ENCODE assay signal across 28 cellular contexts in the genomic region with DNA sequence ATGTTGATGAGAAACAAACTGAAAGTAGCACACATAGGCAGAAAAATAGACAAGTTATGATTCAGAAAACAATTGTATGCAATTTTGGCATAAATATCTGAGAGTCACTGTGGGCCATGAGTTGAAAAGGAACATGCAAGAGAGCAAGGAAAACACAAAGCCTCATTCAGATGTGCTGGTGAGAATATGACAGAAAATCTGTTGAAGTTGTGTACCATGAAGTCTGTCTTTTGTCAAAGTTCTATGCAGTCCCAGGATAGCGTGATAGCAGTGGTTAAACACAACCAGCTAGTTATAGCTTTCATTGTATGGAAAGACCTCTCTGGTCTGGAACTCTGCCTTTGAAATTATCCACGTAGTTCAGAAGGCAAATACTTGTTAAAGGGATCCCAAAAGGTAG. TPM values are rescaled to one million over a fixed set of nuclear protein-coding genes. Genes with fewer than 3 reads are reported as not detected.
DNase-seq lines count a peak whose midpoint lies in the region; ATAC-seq lines count a peak whose summit lies in the region.
"Had no signal": no experiment of that assay in that cellular context is flagged by ENCODE, and none has a peak within 500 bp of the region (broad histone marks: within the 10 kb centered on the region; RNA-seq: fewer than 3 reads in every experiment).

No MANE protein-coding gene starts in this region.

- no peaks in the 10 kb centered on the region for H3K27me3 Mint-ChIP-seq in activated T-cell treated with anti-CD3 and anti-CD28 coated beads, Interleukin-2, amount 50 U/mL, for 72 hours (ENCODE audit: low read depth)
- H3K27me3 Mint-ChIP-seq in stimulated activated memory B cell treated with anti-CD40 and anti-IgM and Interleukin-4, amounts not matched to agents 10 μg/mL and 1 μg/mL and 100 μg/mL, for 72 hours, result no peaks in the 10 kb centered on the region
- no peaks in the 10 kb centered on the region for H3K27me3 Mint-ChIP-seq in activated T-helper 1 cell treated with anti-CD3 and anti-CD28 coated beads, Interleukin-12 subunit alpha, Interleukin-12 subunit beta, Interleukin-2, Interleukin-4 antibody, amounts not matched to agents 30 ng/mL and 10 ng/mL and 1 ng/mL, durations not matched to agents 14 hours and 24 hours and 36 hours (ENCODE audit: insufficient read depth)
- H3K27me3 Mint-ChIP-seq: activated CD4-positive, alpha-beta memory T cell treated with anti-CD3 and anti-CD28 coated beads for 36 hours; activated naive CD4-positive, alpha-beta T cell treated with anti-CD3 and anti-CD28 coated beads, Interleukin-2, amount 50 U/mL, for 24 hours; stimulated activated naive B cell treated with anti-CD40 and anti-IgM and Interleukin-4, amounts not matched to agents 10 μg/mL and 1 μg/mL and 100 μg/mL, for 72 hours had no signal

- DNase-seq in activated T-cell treated with anti-CD3 and anti-CD28 coated beads, Interleukin-2, amount 50 U/mL, for 72 hours, result no peak
- DNase-seq in activated T-cell treated with anti-CD3 and anti-CD28 coated beads for 4 hours (no peak), RPMI7951 (ENCODE audit: low read depth) (peak; percentile 22), foreskin melanocyte (peak; percentile 93), amniotic stem cell (lab: John Stamatoyannopoulos, UW) (no peak)
- no peak for DNase-seq in activated T-helper 1 cell treated with anti-CD3 and anti-CD28 coated beads, Interleukin-12 subunit alpha, Interleukin-12 subunit beta, Interleukin-2, Interleukin-4 antibody, amounts not matched to agents 30 ng/mL and 10 ng/mL and 1 ng/mL, durations not matched to agents 14 hours and 24 hours and 36 hours (ENCODE audit: low spot score)
- DNase-seq: activated CD4-positive, alpha-beta memory T cell treated with anti-CD3 and anti-CD28 coated beads for 36 hours; activated CD4-positive, CD25-positive, alpha-beta regulatory T cell treated with anti-CD3 and anti-CD28 coated beads, Interleukin-2, amount 50 U/mL, for 72 hours; activated CD8-positive, alpha-beta memory T cell treated with anti-CD3 and anti-CD28 coated beads, Interleukin-2, amount 50 U/mL, for 4 hours; colonic mucosa; effector CD4-positive, alpha-beta T cell; glutamatergic neuron; H7; KG1; MM.1S; NCI-H1105 treated with DMSO at 0.1 percent for 48 hours; NCI-H187 treated with DMSO at 0.1 percent for 48 hours; NCI-H2171 treated with DMSO at 0.1 percent for 48 hours; NCI-H510A treated with DMSO at 0.1 percent for 48 hours; occipital lobe; stimulated activated CD4-positive, alpha-beta T cell treated with anti-CD3 and anti-CD28 coated beads, Interleukin-15, amount 100 ng/mL, for 24 hours; stimulated activated naive B cell treated with anti-CD40 and anti-IgM and Interleukin-4, amounts not matched to agents 10 μg/mL and 1 μg/mL and 100 μg/mL, for 72 hours; substantia nigra had no signal

- H3K9me3 Mint-ChIP-seq in activated T-cell treated with anti-CD3 and anti-CD28 coated beads, Interleukin-2, amount 50 U/mL, for 72 hours, result no peaks in the 10 kb centered on the region
- no peaks in the 10 kb centered on the region for H3K9me3 Mint-ChIP-seq in stimulated activated memory B cell treated with anti-CD40 and anti-IgM and Interleukin-4, amounts not matched to agents 10 μg/mL and 1 μg/mL and 100 μg/mL, for 72 hours
- no peaks in the 10 kb centered on the region for H3K9me3 Mint-ChIP-seq in activated T-helper 1 cell treated with anti-CD3 and anti-CD28 coated beads, Interleukin-12 subunit alpha, Interleukin-12 subunit beta, Interleukin-2, Interleukin-4 antibody, amounts not matched to agents 30 ng/mL and 10 ng/mL and 1 ng/mL, durations not matched to agents 14 hours and 24 hours and 36 hours
- H3K9me3 Mint-ChIP-seq: activated CD4-positive, alpha-beta memory T cell treated with anti-CD3 and anti-CD28 coated beads for 36 hours; activated naive CD4-positive, alpha-beta T cell treated with anti-CD3 and anti-CD28 coated beads, Interleukin-2, amount 50 U/mL, for 24 hours; CD14-positive monocyte; stimulated activated naive B cell treated with anti-CD40 and anti-IgM and Interleukin-4, amounts not matched to agents 10 μg/mL and 1 μg/mL and 100 μg/mL, for 72 hours; T-helper 1 cell treated with Interleukin-12 subunit alpha and Interleukin-12 subunit beta and Interleukin-4 antibody, amounts not matched to agents 30 μg/mL and 1 μg/mL, for 36 hours had no signal

- H3K4me1 Mint-ChIP-seq in activated T-cell treated with anti-CD3 and anti-CD28 coated beads, Interleukin-2, amount 50 U/mL, for 72 hours (ENCODE audit: low read depth), result no peaks in the 10 kb centered on the region
- no peaks in the 10 kb centered on the region for H3K4me1 Mint-ChIP-seq in stimulated activated memory B cell treated with anti-CD40 and anti-IgM and Interleukin-4, amounts not matched to agents 10 μg/mL and 1 μg/mL and 100 μg/mL, for 72 hours
- no peaks in the 10 kb centered on the region for H3K4me1 Mint-ChIP-seq in activated T-helper 1 cell treated with anti-CD3 and anti-CD28 coated beads, Interleukin-12 subunit alpha, Interleukin-12 subunit beta, Interleukin-2, Interleukin-4 antibody, amounts not matched to agents 30 ng/mL and 10 ng/mL and 1 ng/mL, durations not matched to agents 14 hours and 24 hours and 36 hours (ENCODE audit: low read depth)
- H3K4me1 Mint-ChIP-seq: activated naive CD4-positive, alpha-beta T cell treated with anti-CD3 and anti-CD28 coated beads, Interleukin-2, amount 50 U/mL, for 24 hours; CD14-positive monocyte; stimulated activated naive B cell treated with anti-CD40 and anti-IgM and Interleukin-4, amounts not matched to agents 10 μg/mL and 1 μg/mL and 100 μg/mL, for 72 hours had no signal

- H3K27ac Mint-ChIP-seq in activated T-cell treated with anti-CD3 and anti-CD28 coated beads, Interleukin-2, amount 50 U/mL, for 72 hours, result peak overlapping the region; percentile 7
- H3K27ac Mint-ChIP-seq in stimulated activated memory B cell treated with anti-CD40 and anti-IgM and Interleukin-4, amounts not matched to agents 10 μg/mL and 1 μg/mL and 100 μg/mL, for 72 hours, result peak overlapping the region; percentile 71
- H3K27ac Mint-ChIP-seq in activated T-helper 1 cell treated with anti-CD3 and anti-CD28 coated beads, Interleukin-12 subunit alpha, Interleukin-12 subunit beta, Interleukin-2, Interleukin-4 antibody, amounts not matched to agents 30 ng/mL and 10 ng/mL and 1 ng/mL, durations not matched to agents 14 hours and 24 hours and 36 hours, result no peak overlapping the region
- H3K27ac Mint-ChIP-seq: activated CD4-positive, alpha-beta memory T cell treated with anti-CD3 and anti-CD28 coated beads for 36 hours; CD14-positive monocyte; stimulated activated naive B cell treated with anti-CD40 and anti-IgM and Interleukin-4, amounts not matched to agents 10 μg/mL and 1 μg/mL and 100 μg/mL, for 72 hours; T-helper 1 cell treated with Interleukin-12 subunit alpha and Interleukin-12 subunit beta and Interleukin-4 antibody, amounts not matched to agents 30 μg/mL and 1 μg/mL, for 36 hours had no signal

- no peak for ATAC-seq in activated T-cell treated with anti-CD3 and anti-CD28 coated beads, Interleukin-2, amount 50 U/mL, for 72 hours (replicated peaks in 1 of 2)
- ATAC-seq in stimulated activated memory B cell treated with anti-CD40 and anti-IgM and Interleukin-4, amounts not matched to agents 10 μg/mL and 1 μg/mL and 100 μg/mL, for 72 hours, result no peak
- ATAC-seq in GM18868 (IDR thresholded peaks at IDR 0.05; ENCODE audit: unreplicated experiment), result no peak
- ATAC-seq: stimulated activated naive B cell treated with anti-CD40 and anti-IgM and Interleukin-4, amounts not matched to agents 10 μg/mL and 1 μg/mL and 100 μg/mL, for 72 hours had no signal

- intact Hi-C loops in activated T-helper 1 cell treated with anti-CD3 and anti-CD28 coated beads, Interleukin-12 subunit alpha, Interleukin-12 subunit beta, Interleukin-2, Interleukin-4 antibody, amounts not matched to agents 30 ng/mL and 10 ng/mL and 1 ng/mL, durations not matched to agents 14 hours and 24 hours and 36 hours (cut with micrococcal nuclease), result no loop called here

- H3K36me3 Mint-ChIP-seq in activated T-cell treated with anti-CD3 and anti-CD28 coated beads, Interleukin-2, amount 50 U/mL, for 72 hours (ENCODE audit: insufficient read depth in 2 of 2), result peaks cover 0 to 4% of the 10 kb centered on the region in 2 donors
- peaks cover 30% of the 10 kb centered on the region for H3K36me3 Mint-ChIP-seq in stimulated activated memory B cell treated with anti-CD40 and anti-IgM and Interleukin-4, amounts not matched to agents 10 μg/mL and 1 μg/mL and 100 μg/mL, for 72 hours
- peaks cover 18% of the 10 kb centered on the region for H3K36me3 Mint-ChIP-seq in activated T-helper 1 cell treated with anti-CD3 and anti-CD28 coated beads, Interleukin-12 subunit alpha, Interleukin-12 subunit beta, Interleukin-2, Interleukin-4 antibody, amounts not matched to agents 30 ng/mL and 10 ng/mL and 1 ng/mL, durations not matched to agents 14 hours and 24 hours and 36 hours (ENCODE audit: low read depth)

- no peak overlapping the region for H3K4me3 Mint-ChIP-seq in activated T-cell treated with anti-CD3 and anti-CD28 coated beads, Interleukin-2, amount 50 U/mL, for 72 hours
- H3K4me3 Mint-ChIP-seq in stimulated activated memory B cell treated with anti-CD40 and anti-IgM and Interleukin-4, amounts not matched to agents 10 μg/mL and 1 μg/mL and 100 μg/mL, for 72 hours, result no peak overlapping the region
- H3K4me3 Mint-ChIP-seq in activated T-helper 1 cell treated with anti-CD3 and anti-CD28 coated beads, Interleukin-12 subunit alpha, Interleukin-12 subunit beta, Interleukin-2, Interleukin-4 antibody, amounts not matched to agents 30 ng/mL and 10 ng/mL and 1 ng/mL, durations not matched to agents 14 hours and 24 hours and 36 hours, result no peak overlapping the region
- H3K4me3 Mint-ChIP-seq: activated CD4-positive, alpha-beta memory T cell treated with anti-CD3 and anti-CD28 coated beads for 36 hours; activated naive CD4-positive, alpha-beta T cell treated with anti-CD3 and anti-CD28 coated beads, Interleukin-2, amount 50 U/mL, for 24 hours; CD14-positive monocyte; stimulated activated naive B cell treated with anti-CD40 and anti-IgM and Interleukin-4, amounts not matched to agents 10 μg/mL and 1 μg/mL and 100 μg/mL, for 72 hours; T-helper 1 cell treated with Interleukin-12 subunit alpha and Interleukin-12 subunit beta and Interleukin-4 antibody, amounts not matched to agents 30 μg/mL and 1 μg/mL, for 36 hours had no signal

RNA-seq across cellular contexts. Expression of a gene that starts 53.0 kb away (rescaled TPM):
- 10 to 100 TPM; 16.8 to 22.0 TPM for total RNA-seq in activated T-cell treated with anti-CD3 and anti-CD28 coated beads, Interleukin-2, amount 50 U/mL, for 72 hours
- total RNA-seq in RPMI7951 (2014; rRNA removed; shearing (Covaris generic)), result 0.59 and 0.60 TPM in 2 replicates
- 13.0 and 13.3 TPM in 2 replicates for total RNA-seq in activated T-helper 1 cell treated with anti-CD3 and anti-CD28 coated beads, Interleukin-12 subunit alpha, Interleukin-12 subunit beta, Interleukin-2, Interleukin-4 antibody, amounts not matched to agents 30 ng/mL and 10 ng/mL and 1 ng/mL, durations not matched to agents 14 hours and 24 hours and 36 hours

Comparison
In these comparisons a context has a peak if more than half of its experiments do, and no peak if none do; other contexts are left out.
1. DNase-seq: peak in RPMI7951 (single experiment) and foreskin melanocyte (single experiment); none in activated T-cell treated with anti-CD3 and anti-CD28 coated beads, Interleukin-2, amount 50 U/mL, for 72 hours (0 of 2), activated T-cell treated with anti-CD3 and anti-CD28 coated beads for 4 hours (single experiment), activated T-helper 1 cell treated with anti-CD3 and anti-CD28 coated beads, Interleukin-12 subunit alpha, Interleukin-12 subunit beta, Interleukin-2, Interleukin-4 antibody, amounts not matched to agents 30 ng/mL and 10 ng/mL and 1 ng/mL, durations not matched to agents 14 hours and 24 hours and 36 hours (single experiment) and amniotic stem cell (single experiment).